Comparison of ENCODE assay signal across 1 cellular context in genomic region chr12:26821212-26821701, GRCh38.
TF ChIP-seq lines count a peak whose summit lies in the region.

No MANE protein-coding gene starts in this region.

TF ChIP-seq in GM23338, 12 proteins besides CTCF, POLR2A, EP300 and RAD21 (continued from another document):
- TF ChIP-seq, protein P1, sequence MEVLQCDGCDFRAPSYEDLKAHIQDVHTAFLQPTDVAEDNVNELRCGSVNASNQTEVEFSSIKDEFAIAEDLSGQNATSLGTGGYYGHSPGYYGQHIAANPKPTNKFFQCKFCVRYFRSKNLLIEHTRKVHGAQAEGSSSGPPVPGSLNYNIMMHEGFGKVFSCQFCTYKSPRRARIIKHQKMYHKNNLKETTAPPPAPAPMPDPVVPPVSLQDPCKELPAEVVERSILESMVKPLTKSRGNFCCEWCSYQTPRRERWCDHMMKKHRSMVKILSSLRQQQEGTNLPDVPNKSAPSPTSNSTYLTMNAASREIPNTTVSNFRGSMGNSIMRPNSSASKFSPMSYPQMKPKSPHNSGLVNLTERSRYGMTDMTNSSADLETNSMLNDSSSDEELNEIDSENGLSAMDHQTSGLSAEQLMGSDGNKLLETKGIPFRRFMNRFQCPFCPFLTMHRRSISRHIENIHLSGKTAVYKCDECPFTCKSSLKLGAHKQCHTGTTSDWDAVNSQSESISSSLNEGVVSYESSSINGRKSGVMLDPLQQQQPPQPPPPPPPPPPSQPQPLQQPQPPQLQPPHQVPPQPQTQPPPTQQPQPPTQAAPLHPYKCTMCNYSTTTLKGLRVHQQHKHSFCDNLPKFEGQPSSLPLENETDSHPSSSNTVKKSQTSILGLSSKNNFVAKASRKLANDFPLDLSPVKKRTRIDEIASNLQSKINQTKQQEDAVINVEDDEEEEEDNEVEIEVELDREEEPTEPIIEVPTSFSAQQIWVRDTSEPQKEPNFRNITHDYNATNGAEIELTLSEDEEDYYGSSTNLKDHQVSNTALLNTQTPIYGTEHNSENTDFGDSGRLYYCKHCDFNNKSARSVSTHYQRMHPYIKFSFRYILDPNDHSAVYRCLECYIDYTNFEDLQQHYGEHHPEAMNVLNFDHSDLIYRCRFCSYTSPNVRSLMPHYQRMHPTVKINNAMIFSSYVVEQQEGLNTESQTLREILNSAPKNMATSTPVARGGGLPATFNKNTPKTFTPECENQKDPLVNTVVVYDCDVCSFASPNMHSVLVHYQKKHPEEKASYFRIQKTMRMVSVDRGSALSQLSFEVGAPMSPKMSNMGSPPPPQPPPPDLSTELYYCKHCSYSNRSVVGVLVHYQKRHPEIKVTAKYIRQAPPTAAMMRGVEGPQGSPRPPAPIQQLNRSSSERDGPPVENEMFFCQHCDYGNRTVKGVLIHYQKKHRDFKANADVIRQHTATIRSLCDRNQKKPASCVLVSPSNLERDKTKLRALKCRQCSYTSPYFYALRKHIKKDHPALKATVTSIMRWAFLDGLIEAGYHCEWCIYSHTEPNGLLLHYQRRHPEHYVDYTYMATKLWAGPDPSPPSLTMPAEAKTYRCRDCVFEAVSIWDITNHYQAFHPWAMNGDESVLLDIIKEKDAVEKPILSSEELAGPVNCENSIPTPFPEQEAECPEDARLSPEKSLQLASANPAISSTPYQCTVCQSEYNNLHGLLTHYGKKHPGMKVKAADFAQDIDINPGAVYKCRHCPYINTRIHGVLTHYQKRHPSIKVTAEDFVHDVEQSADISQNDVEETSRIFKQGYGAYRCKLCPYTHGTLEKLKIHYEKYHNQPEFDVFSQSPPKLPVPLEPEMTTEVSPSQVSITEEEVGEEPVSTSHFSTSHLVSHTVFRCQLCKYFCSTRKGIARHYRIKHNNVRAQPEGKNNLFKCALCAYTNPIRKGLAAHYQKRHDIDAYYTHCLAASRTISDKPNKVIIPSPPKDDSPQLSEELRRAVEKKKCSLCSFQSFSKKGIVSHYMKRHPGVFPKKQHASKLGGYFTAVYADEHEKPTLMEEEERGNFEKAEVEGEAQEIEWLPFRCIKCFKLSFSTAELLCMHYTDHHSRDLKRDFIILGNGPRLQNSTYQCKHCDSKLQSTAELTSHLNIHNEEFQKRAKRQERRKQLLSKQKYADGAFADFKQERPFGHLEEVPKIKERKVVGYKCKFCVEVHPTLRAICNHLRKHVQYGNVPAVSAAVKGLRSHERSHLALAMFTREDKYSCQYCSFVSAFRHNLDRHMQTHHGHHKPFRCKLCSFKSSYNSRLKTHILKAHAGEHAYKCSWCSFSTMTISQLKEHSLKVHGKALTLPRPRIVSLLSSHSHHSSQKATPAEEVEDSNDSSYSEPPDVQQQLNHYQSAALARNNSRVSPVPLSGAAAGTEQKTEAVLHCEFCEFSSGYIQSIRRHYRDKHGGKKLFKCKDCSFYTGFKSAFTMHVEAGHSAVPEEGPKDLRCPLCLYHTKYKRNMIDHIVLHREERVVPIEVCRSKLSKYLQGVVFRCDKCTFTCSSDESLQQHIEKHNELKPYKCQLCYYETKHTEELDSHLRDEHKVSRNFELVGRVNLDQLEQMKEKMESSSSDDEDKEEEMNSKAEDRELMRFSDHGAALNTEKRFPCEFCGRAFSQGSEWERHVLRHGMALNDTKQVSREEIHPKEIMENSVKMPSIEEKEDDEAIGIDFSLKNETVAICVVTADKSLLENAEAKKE (CRISPR knock-in tag; IDR thresholded peaks at IDR 0.05) = no peak
- TF ChIP-seq ETS1 (IDR thresholded peaks at IDR 0.05) = no peak
- TF ChIP-seq ZNF331 (CRISPR knock-in tag; IDR thresholded peaks at IDR 0.05; ENCODE audit: low read depth) = no peak
- no peak for TF ChIP-seq STAT1 (IDR thresholded peaks at IDR 0.05; ENCODE audit: unreplicated experiment)
- TF ChIP-seq EZH2 (IDR thresholded peaks at IDR 0.05; ENCODE audit: low read depth, unreplicated experiment) = no peak
- TF ChIP-seq EZH2phosphoT487 (IDR thresholded peaks at IDR 0.05; ENCODE audit: unreplicated experiment) = no peak
- TF ChIP-seq POLR2AphosphoS5 (IDR thresholded peaks at IDR 0.05; ENCODE audit: low read depth) = no peak
- no peak for TF ChIP-seq NANOG (IDR thresholded peaks at IDR 0.05; ENCODE audit: borderline replicate concordance)
- TF ChIP-seq CREB1 (CRISPR knock-in tag; IDR thresholded peaks at IDR 0.05; ENCODE audit: low read depth) = no peak
